8 cellular contexts compared by ENCODE assay signal in genomic region chr7:39952791-39953190, GRCh38. TPM values are rescaled to one million over a fixed set of nuclear protein-coding genes. Genes with fewer than 3 reads are reported as not detected.
A peak's percentile ranks its signal among the peaks of the same experiment; 100 is the strongest.
DNase-seq lines count a peak whose midpoint lies in the region; ATAC-seq and TF ChIP-seq lines count a peak whose summit lies in the region.

No MANE protein-coding gene starts in this region.

- H3K27me3 ChIP-seq in DOHH2 (ENCODE audit: control insufficient read depth, low read length) (no peaks in the 10 kb centered on the region), OCI-LY3 (ENCODE audit: low read depth, low read length) (no peaks in the 10 kb centered on the region), endodermal cell (ENCODE audit: control insufficient read depth, insufficient read depth, low read length, poor library complexity, severe bottlenecking) (no peaks in the 10 kb centered on the region), ovary (no peaks in the 10 kb centered on the region)

- H4K20me1 ChIP-seq in DOHH2 (ENCODE audit: control insufficient read depth, insufficient read depth, low read depth, low read length) (peaks cover 33% of the 10 kb centered on the region), OCI-LY3 (ENCODE audit: insufficient read depth, low read length) (peaks cover 60% of the 10 kb centered on the region)

- H3K79me2 ChIP-seq in DOHH2 (ENCODE audit: control insufficient read depth, low read length), result peaks cover 87% of the 10 kb centered on the region
- H3K79me2 ChIP-seq in OCI-LY3 (ENCODE audit: low read length), result peaks cover 84% of the 10 kb centered on the region

- no peak overlapping the region for H3K27ac ChIP-seq in DOHH2 (ENCODE audit: low read depth, low read length)
- H3K27ac ChIP-seq in OCI-LY3 (ENCODE audit: low read length), result no peak overlapping the region
- H3K27ac ChIP-seq in endodermal cell (ENCODE audit: low read depth, low read length), result no peak overlapping the region
- no peak overlapping the region for H3K27ac ChIP-seq in ovary
- H3K27ac ChIP-seq in substantia nigra (ENCODE audit: low read depth, low read length, poor library complexity, severe bottlenecking), result no peak overlapping the region

- H3K9ac ChIP-seq in OCI-LY3 (ENCODE audit: low read length) (peak overlapping the region; percentile 95), endodermal cell (ENCODE audit: extremely low read depth, low read length, poor library complexity, severe bottlenecking) (peak overlapping the region; percentile 93)

- no peak for TF ChIP-seq EP300 in ovary (IDR thresholded peaks at IDR 0.05)

- H3K4me1 ChIP-seq in DOHH2 (ENCODE audit: control insufficient read depth, low read length) (peaks cover 49% of the 10 kb centered on the region), OCI-LY3 (ENCODE audit: low read length) (peaks cover 39% of the 10 kb centered on the region), endodermal cell (ENCODE audit: control insufficient read depth, insufficient read depth, low read length) (no peaks in the 10 kb centered on the region), ovary (ENCODE audit: insufficient read depth) (peaks cover 8% of the 10 kb centered on the region)

- H3K4me1 Mint-ChIP-seq in endodermal cell, result peaks cover 16% of the 10 kb centered on the region

- H2AFZ ChIP-seq in OCI-LY3 (ENCODE audit: low read depth, low read length), result no peak overlapping the region

- no peaks in the 10 kb centered on the region for H3K27me3 Mint-ChIP-seq in endodermal cell (ENCODE audit: insufficient read depth)

- DNase-seq in endodermal cell (no peak), ovary (no peak), substantia nigra (lab: John Stamatoyannopoulos, UW) (no peak), T-helper 9 cell (no peak)
- DNase-seq in NK-92 treated with Interleukin-12 subunit alpha and Interleukin-12 subunit beta, amount 100 ng/mL, for 24 hours (lab: John Stamatoyannopoulos, UW), result no peak

- H3K36me3 Mint-ChIP-seq in endodermal cell (ENCODE audit: low read depth), result peaks cover 13% of the 10 kb centered on the region

- no peaks in the 10 kb centered on the region for H3K9me2 ChIP-seq in DOHH2 (replicated peaks; ENCODE audit: control insufficient read depth, low read length)

- whole genome bisulfite sequencing in endodermal cell (ENCODE audit: insufficient coverage in 1 of 2, insufficient read length in 1 of 2), 2 experiments, result 19% methylated on average over 3 of the region's 3 CpGs; no CpG with 5 or more reads in 1 of the 2 experiments
- 5 to 11% (median 7%) methylated on average over 3 of the region's 3 CpGs for WGBS in ovary, 3 donors

- no peak for TF ChIP-seq CTCF in DOHH2 (IDR thresholded peaks at IDR 0.05; ENCODE audit: low read depth, low read length, poor library complexity, severe bottlenecking)
- no peak for TF ChIP-seq CTCF in OCI-LY3 (IDR thresholded peaks at IDR 0.05; ENCODE audit: low read depth, low read length)
- TF ChIP-seq CTCF in endodermal cell (conservative IDR thresholded peaks at IDR 0.05), result no peak
- no peak for TF ChIP-seq CTCF in ovary (IDR thresholded peaks at IDR 0.05)

- no peaks in the 10 kb centered on the region for H3K9me3 ChIP-seq in DOHH2 (ENCODE audit: control insufficient read depth, insufficient read depth, low read length)
- no peaks in the 10 kb centered on the region for H3K9me3 ChIP-seq in OCI-LY3 (ENCODE audit: insufficient read depth, low read length)
- no peaks in the 10 kb centered on the region for H3K9me3 ChIP-seq in endodermal cell (ENCODE audit: control insufficient read depth, low read length)
- H3K9me3 ChIP-seq in ovary, result no peaks in the 10 kb centered on the region

- intact Hi-C loops in ovary (cut with DNase I), result loop anchor here in 1 of 4 donors (5.0 kb wide), 1 partner anchor 110 kb away; no protein-coding TSS in a partner anchor

- H3K4me3 Mint-ChIP-seq in endodermal cell, result peak overlapping the region; percentile 96

- H3F3A ChIP-seq in DOHH2 (ENCODE audit: control insufficient read depth, insufficient read depth), result peaks cover 12% of the 10 kb centered on the region

- H3K27ac Mint-ChIP-seq in endodermal cell, result no peak overlapping the region

- no peak for TF ChIP-seq POLR2A in ovary (IDR thresholded peaks at IDR 0.05)

- peaks cover 59% of the 10 kb centered on the region for H3K36me3 ChIP-seq in DOHH2 (ENCODE audit: control insufficient read depth, low read length)
- H3K36me3 ChIP-seq in OCI-LY3 (replicated peaks; ENCODE audit: low read depth, low read length), result peaks cover 26% of the 10 kb centered on the region
- peaks cover 10% of the 10 kb centered on the region for H3K36me3 ChIP-seq in endodermal cell (ENCODE audit: control insufficient read depth, insufficient read depth, low read length)
- no peaks in the 10 kb centered on the region for H3K36me3 ChIP-seq in ovary

- H3K9me3 Mint-ChIP-seq in endodermal cell, result no peaks in the 10 kb centered on the region

- ATAC-seq in HG02759 (IDR thresholded peaks at IDR 0.05; ENCODE audit: unreplicated experiment), result no peak

- peak overlapping the region; percentile 80 for H3K4me3 ChIP-seq in DOHH2 (ENCODE audit: low read length)
- peak overlapping the region; percentile 96 for H3K4me3 ChIP-seq in OCI-LY3 (ENCODE audit: low read length)
- H3K4me3 ChIP-seq in endodermal cell (ENCODE audit: low read length), result peak overlapping the region; percentile 94
- H3K4me3 ChIP-seq in ovary, result peak overlapping the region; percentile 92

- H3K4me2 ChIP-seq in DOHH2 (ENCODE audit: low read length), result peak overlapping the region; percentile 60
- peak overlapping the region; percentile 89 for H3K4me2 ChIP-seq in OCI-LY3 (ENCODE audit: low read length)

RNA-seq across cellular contexts. Expression of gene CDK13, which starts 2.7 kb away (rescaled TPM):
- total RNA-seq in endodermal cell, result 10 to 100 TPM; 60.8 to 77.7 TPM
- 35.6 TPM for polyA plus RNA-seq in endodermal cell (2013, experiment 1 of 2)
- polyA plus RNA-seq in endodermal cell (2013, experiment 2 of 2), result 45.2 TPM
- total RNA-seq in ovary, result 100 to 1,000 TPM in 1 of 7 donors, 10 to 100 TPM in 6; 62.7 to 124 (median 81.3) TPM
- 10 to 100 TPM; 25.9 to 61.5 TPM for polyA plus RNA-seq in ovary
